8 cellular contexts compared by ENCODE assay signal in the genomic region with DNA sequence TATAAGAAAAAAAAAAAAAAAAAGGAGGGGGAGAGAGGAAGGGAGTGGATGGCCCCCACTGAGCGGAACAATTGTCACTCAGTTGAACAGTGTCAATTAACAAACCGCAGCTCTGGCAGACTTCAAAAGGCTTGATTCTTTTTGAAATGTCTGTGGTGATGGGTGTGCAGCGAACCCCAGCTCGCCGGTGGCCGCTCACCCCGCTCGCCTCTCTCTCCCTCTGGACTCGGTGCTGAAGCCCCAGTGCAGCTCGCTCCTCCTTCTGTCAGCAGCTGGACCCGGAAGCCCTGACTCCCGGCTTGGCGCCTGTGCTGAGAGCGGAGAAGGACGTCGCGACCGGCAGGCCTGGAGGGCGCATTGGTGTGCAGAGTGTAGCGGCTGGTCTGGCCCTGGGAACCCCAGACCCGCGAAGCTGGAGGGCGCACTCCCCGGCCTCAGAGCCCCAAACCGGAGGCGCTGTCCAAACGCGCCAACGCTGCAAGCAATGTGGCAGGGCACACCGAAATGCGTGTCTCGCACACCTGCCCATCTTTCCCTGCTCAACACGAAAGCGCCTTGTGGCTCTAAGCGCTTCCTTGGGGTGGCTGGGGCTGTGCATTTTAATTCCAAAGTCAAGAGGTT. TPM values are rescaled to one million over a fixed set of nuclear protein-coding genes. Genes with fewer than 3 reads are reported as not detected.
DNase-seq lines count a peak whose midpoint lies in the region; ATAC-seq and TF ChIP-seq lines count a peak whose summit lies in the region.

No MANE protein-coding gene starts in this region.

- peak; percentile 38 for ATAC-seq in activated CD8-positive, alpha-beta T cell treated with anti-CD3 and anti-CD28 coated beads for 36 hours
- ATAC-seq in HG02588 (IDR thresholded peaks at IDR 0.05; ENCODE audit: unreplicated experiment) (no peak), GM21786 (IDR thresholded peaks at IDR 0.05; ENCODE audit: unreplicated experiment) (no peak)

- H2AFZ ChIP-seq in GM23248: peak overlapping the region; percentile 53; the same call in 1 of the 2 replicates

- no peak overlapping the region for H3K9ac ChIP-seq in GM23248

- H3K4me2 ChIP-seq in GM23248 (ENCODE audit: unreplicated experiment): peak overlapping the region; percentile 68

- H3K27ac ChIP-seq in GM23248: no peak overlapping the region
- no peak overlapping the region for H3K27ac ChIP-seq in left ventricle myocardium inferior (replicated peaks)

- 3% methylated on average over 30 to 34 of the region's 35 CpGs for WGBS in GM23248 (ENCODE audit: low coverage in 1 of 2, low lambda C conversion rate in 2 of 2, missing lambda C conversion rate in 2 of 2), 2 experiments

- DNase-seq in CD14-positive monocyte (ENCODE audit: low spot score) (peak; percentile 57), GM23248 (peak; percentile 41), left ventricle myocardium inferior (peak; percentile 40), posterior vena cava (ENCODE audit: low spot score) (peak; percentile 84), NCI-H2196 treated with DMSO at 0.1 percent for 48 hours (lab: John Stamatoyannopoulos, UW; ENCODE audit: unreplicated experiment) (no peak)
- peak; percentile 49 for DNase-seq in activated CD8-positive, alpha-beta T cell treated with anti-CD3 and anti-CD28 coated beads for 36 hours

- H3K4me1 ChIP-seq in GM23248 (ENCODE audit: insufficient read depth) (no peaks in the 10 kb centered on the region), left ventricle myocardium inferior (peaks cover 55% of the 10 kb centered on the region)

- no peaks in the 10 kb centered on the region for H3K9me2 ChIP-seq in GM23248 (ENCODE audit: insufficient read depth)

- TF ChIP-seq CTCF in CD14-positive monocyte (IDR thresholded peaks at IDR 0.05): no peak
- TF ChIP-seq CTCF in activated CD8-positive, alpha-beta T cell treated with anti-CD3 and anti-CD28 coated beads for 36 hours (IDR thresholded peaks at IDR 0.05): no peak
- no peak for TF ChIP-seq CTCF in left ventricle myocardium inferior (IDR thresholded peaks at IDR 0.05; ENCODE audit: borderline replicate concordance)

- H3K4me3 Mint-ChIP-seq in CD14-positive monocyte: peak overlapping the region; percentile 95 to 97
- peak overlapping the region; percentile 80 for H3K4me3 Mint-ChIP-seq in activated CD8-positive, alpha-beta T cell treated with anti-CD3 and anti-CD28 coated beads for 36 hours

- no peaks in the 10 kb centered on the region for H3F3A ChIP-seq in GM23248 (ENCODE audit: insufficient read depth)

- peak overlapping the region in 3 of 7 donors; percentile 18 to 72 (median 32) for H3K27ac Mint-ChIP-seq in CD14-positive monocyte
- no peak overlapping the region for H3K27ac Mint-ChIP-seq in activated CD8-positive, alpha-beta T cell treated with anti-CD3 and anti-CD28 coated beads for 36 hours

- intact Hi-C loops in CD14-positive monocyte (cut with micrococcal nuclease): no loop called here
- intact Hi-C loops in activated CD8-positive, alpha-beta T cell treated with anti-CD3 and anti-CD28 coated beads for 36 hours (cut with micrococcal nuclease): loop anchor here (10.0 kb wide), 2 partner anchors 412 to 1472 kb away; partner anchors contain the start of gene NKX2-2
- intact Hi-C loops in left ventricle myocardium inferior (cut with micrococcal nuclease): no loop called here
- intact Hi-C loops in posterior vena cava (cut with DNase I): no loop called here

- H3K9me3 ChIP-seq in GM23248 (ENCODE audit: low read depth): no peaks in the 10 kb centered on the region
- H3K9me3 ChIP-seq in left ventricle myocardium inferior (replicated peaks): no peaks in the 10 kb centered on the region

- CTCF ChIA-PET in activated CD8-positive, alpha-beta T cell treated with anti-CD3 and anti-CD28 coated beads for 36 hours (lab: Charles Lee): interaction anchor here (1.2 kb wide), 1 partner anchor 17 kb away, joined by 3 read pairs; no protein-coding TSS in a partner anchor

- H3K4me3 ChIP-seq in GM23248 (peak overlapping the region; percentile 50), left ventricle myocardium inferior (peak overlapping the region; percentile 62)

- no peaks in the 10 kb centered on the region for H3K79me2 ChIP-seq in GM23248 (ENCODE audit: insufficient read depth)

- H3K27me3 ChIP-seq in GM23248 (replicated peaks; ENCODE audit: insufficient read depth): peaks cover 99% of the 10 kb centered on the region
- peaks cover 100% of the 10 kb centered on the region for H3K27me3 ChIP-seq in left ventricle myocardium inferior (ENCODE audit: low read depth)

- peaks cover 2 to 22% of the 10 kb centered on the region in 2 donors for H3K36me3 Mint-ChIP-seq in CD14-positive monocyte
- H3K36me3 Mint-ChIP-seq in activated CD8-positive, alpha-beta T cell treated with anti-CD3 and anti-CD28 coated beads for 36 hours (ENCODE audit: low read depth): peaks cover 1% of the 10 kb centered on the region

- in situ Hi-C loops in GM23248 (cut with MboI): no loop called here

- H4K20me1 ChIP-seq in GM23248 (ENCODE audit: insufficient read depth): no peaks in the 10 kb centered on the region

- peaks cover 0 to 51% (median 26%) of the 10 kb centered on the region in 7 donors for H3K9me3 Mint-ChIP-seq in CD14-positive monocyte
- H3K9me3 Mint-ChIP-seq in activated CD8-positive, alpha-beta T cell treated with anti-CD3 and anti-CD28 coated beads for 36 hours: no peaks in the 10 kb centered on the region

- peaks cover 76 to 95% (median 94%) of the 10 kb centered on the region in 3 donors for H3K27me3 Mint-ChIP-seq in CD14-positive monocyte (ENCODE audit: low read depth in 3 of 3)
- peaks cover 72% of the 10 kb centered on the region for H3K27me3 Mint-ChIP-seq in activated CD8-positive, alpha-beta T cell treated with anti-CD3 and anti-CD28 coated beads for 36 hours

- H3K36me3 ChIP-seq in GM23248 (ENCODE audit: low read depth) (no peaks in the 10 kb centered on the region), left ventricle myocardium inferior (no peaks in the 10 kb centered on the region)

- POLR2A ChIA-PET in activated CD8-positive, alpha-beta T cell treated with anti-CD3 and anti-CD28 coated beads for 36 hours (lab: Charles Lee): no interaction called here

- H3K4me1 Mint-ChIP-seq in CD14-positive monocyte: peaks cover 50% of the 10 kb centered on the region
- peaks cover 32% of the 10 kb centered on the region for H3K4me1 Mint-ChIP-seq in activated CD8-positive, alpha-beta T cell treated with anti-CD3 and anti-CD28 coated beads for 36 hours (ENCODE audit: low read depth)

RNA-seq across cellular contexts. Expression of gene LINC00237, which starts 3.4 kb away (rescaled TPM):
- polyA plus RNA-seq in CD14-positive monocyte (under 1 TPM; 0.31 to 0.39 TPM), GM23248 (2016; fragmentation: Nextera tagmentation; extraction: Ambion mirVana) (not detected in 2 replicates)
- total RNA-seq in GM23248 (2014; rRNA removed; shearing (Covaris generic)): not detected in 2 replicates
- not detected for total RNA-seq in activated CD8-positive, alpha-beta T cell treated with anti-CD3 and anti-CD28 coated beads for 36 hours
- total RNA-seq in left ventricle myocardium inferior (not detected), posterior vena cava (not detected)

RNA-seq across cellular contexts. Expression of gene KIZ, which starts 23.1 kb away (rescaled TPM):
- 10 to 100 TPM in 1 of 2 donors, 1 to 10 TPM in 1; 7.2 to 10.2 TPM for polyA plus RNA-seq in CD14-positive monocyte
- total RNA-seq in GM23248 (2014; rRNA removed; shearing (Covaris generic)): 24.5 and 35.9 TPM in 2 replicates
- polyA plus RNA-seq in GM23248 (2016; fragmentation: Nextera tagmentation; extraction: Ambion mirVana): 15.2 and 15.4 TPM in 2 replicates
- 10 to 100 TPM; 13.1 to 13.2 TPM for total RNA-seq in activated CD8-positive, alpha-beta T cell treated with anti-CD3 and anti-CD28 coated beads for 36 hours
- 42.3 TPM for total RNA-seq in left ventricle myocardium inferior
- 10 to 100 TPM; 23.2 to 26.1 TPM for total RNA-seq in posterior vena cava
